26 cellular contexts compared by ENCODE assay signal in the genomic region with DNA sequence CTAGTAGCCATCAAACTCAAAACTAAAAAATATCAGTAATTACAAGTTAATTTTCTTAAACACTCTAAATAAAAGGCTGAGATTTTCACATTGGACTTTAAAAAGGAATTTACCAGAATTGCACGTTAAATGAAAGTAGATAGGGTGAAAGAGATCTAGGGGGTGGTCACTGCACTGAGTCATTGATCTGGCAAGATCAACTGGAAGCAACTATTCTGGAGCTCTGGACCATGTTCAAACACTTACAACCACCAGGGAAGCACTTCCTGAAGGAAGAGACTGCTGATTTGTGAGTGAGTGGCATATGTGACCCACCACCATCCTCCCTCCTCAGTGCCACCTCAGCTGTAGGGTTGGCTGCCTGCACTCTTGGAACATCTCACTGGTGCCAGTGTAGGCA.
A peak's percentile ranks its signal among the peaks of the same experiment; 100 is the strongest.
DNase-seq lines count a peak whose midpoint lies in the region; ATAC-seq, FAIRE-seq and TF ChIP-seq lines count a peak whose summit lies in the region.
"Had no signal": no experiment of that assay in that cellular context is flagged by ENCODE, and none has a peak within 500 bp of the region (broad histone marks: within the 10 kb centered on the region; RNA-seq: fewer than 3 reads in every experiment).

No MANE protein-coding gene starts in this region.

- no peaks in the 10 kb centered on the region for H3K27me3 Mint-ChIP-seq in type B pancreatic cell
- H3K27me3 Mint-ChIP-seq in activated CD8-positive, alpha-beta T cell treated with anti-CD3 and anti-CD28 coated beads for 36 hours = no peaks in the 10 kb centered on the region
- H3K27me3 Mint-ChIP-seq: CD4-positive, alpha-beta memory T cell had no signal

- H3K27ac Mint-ChIP-seq in type B pancreatic cell = no peak overlapping the region
- no peak overlapping the region for H3K27ac Mint-ChIP-seq in activated CD8-positive, alpha-beta T cell treated with anti-CD3 and anti-CD28 coated beads for 36 hours
- H3K27ac Mint-ChIP-seq: CD4-positive, alpha-beta memory T cell had no signal

- TF ChIP-seq EP300 in A549 (IDR thresholded peaks at IDR 0.05) = no peak

- peaks cover 7% of the 10 kb centered on the region for H3K9me3 Mint-ChIP-seq in type B pancreatic cell
- H3K9me3 Mint-ChIP-seq in activated CD8-positive, alpha-beta T cell treated with anti-CD3 and anti-CD28 coated beads for 36 hours = no peaks in the 10 kb centered on the region

- no peaks in the 10 kb centered on the region for H3K4me1 Mint-ChIP-seq in type B pancreatic cell (ENCODE audit: unreplicated experiment)
- no peaks in the 10 kb centered on the region for H3K4me1 Mint-ChIP-seq in activated CD8-positive, alpha-beta T cell treated with anti-CD3 and anti-CD28 coated beads for 36 hours (ENCODE audit: low read depth)
- H3K4me1 Mint-ChIP-seq: CD4-positive, alpha-beta memory T cell had no signal

- FAIRE-seq in A549 (lab: Jason Lieb, UNC) = no peak
- FAIRE-seq: GM12891 had no signal

- H3K4me3 ChIP-seq in A549 (no peak overlapping the region), astrocyte of the spinal cord (ENCODE audit: low read depth, low read length) (no peak overlapping the region)
- H3K4me3 ChIP-seq: BLaER1 treated with 17β-estradiol and CSF1 and Interleukin-3, amounts not matched to agents 10 nM and 100 nM; HAP-1; Peyer's patch; SJCRH30 had no signal

- in situ Hi-C loops in astrocyte of the spinal cord (cut with HindIII; ENCODE audit: low sequenced_read_pairs) = no loop called here

- H3K36me3 Mint-ChIP-seq in type B pancreatic cell = no peaks in the 10 kb centered on the region
- H3K36me3 Mint-ChIP-seq in activated CD8-positive, alpha-beta T cell treated with anti-CD3 and anti-CD28 coated beads for 36 hours (ENCODE audit: low read depth) = no peaks in the 10 kb centered on the region
- H3K36me3 Mint-ChIP-seq: CD4-positive, alpha-beta memory T cell had no signal

- H3K4me3 Mint-ChIP-seq in type B pancreatic cell = no peak overlapping the region
- H3K4me3 Mint-ChIP-seq in activated CD8-positive, alpha-beta T cell treated with anti-CD3 and anti-CD28 coated beads for 36 hours = no peak overlapping the region
- H3K4me3 Mint-ChIP-seq: CD4-positive, alpha-beta memory T cell had no signal

- POLR2A ChIA-PET in A549 (lab: Yijun Ruan, JAX) = no interaction called here
- POLR2A ChIA-PET in activated CD8-positive, alpha-beta T cell treated with anti-CD3 and anti-CD28 coated beads for 36 hours (lab: Charles Lee) = interaction anchor here (1.0 kb wide), 1 partner anchor 35 kb away, joined by 3 read pairs; no protein-coding TSS in a partner anchor

- DNase-seq in A549 (ENCODE audit: low read depth in 1 of 2, low spot score in 1 of 2) (no peak), M059J (ENCODE audit: low read depth) (peak; percentile 18), astrocyte of the spinal cord (ENCODE audit: low read depth, low spot score) (peak; percentile 21), iris pigment epithelial cell (ENCODE audit: low read depth) (peak; percentile 27), type B pancreatic cell (ENCODE audit: extremely low spot score, unreplicated experiment) (no peak), 8988T (no peak)
- no peak for DNase-seq in activated CD8-positive, alpha-beta T cell treated with anti-CD3 and anti-CD28 coated beads for 36 hours
- DNase-seq: Caco-2; CD4-positive, alpha-beta memory T cell; DMS 273 treated with DMSO at 0.1 percent for 48 hours; DMS79 treated with DMSO at 0.1 percent for 48 hours; MV-4-11; NCI-H1105 treated with DMSO at 0.1 percent for 48 hours; NCI-H1694; NCI-H2081; NCI-H2171; NCI-H345; NCI-H524 treated with DMSO at 0.1 percent for 48 hours; NCI-H82; Peyer's patch; SJCRH30 had no signal

- H3K4me1 ChIP-seq in A549 = no peaks in the 10 kb centered on the region
- H3K4me1 ChIP-seq: Caco-2, HAP-1, Peyer's patch had no signal

- intact Hi-C loops in activated CD8-positive, alpha-beta T cell treated with anti-CD3 and anti-CD28 coated beads for 36 hours (cut with micrococcal nuclease) = no loop called here

- 88% methylated on average over 1 of the region's 1 CpG for WGBS in A549 (ENCODE audit: missing lambda C conversion rate)

- peak; percentile 30 to 39; a peak in 2 of 6 replicates for ATAC-seq in A549
- ATAC-seq in activated CD8-positive, alpha-beta T cell treated with anti-CD3 and anti-CD28 coated beads for 36 hours = no peak

- no peak for TF ChIP-seq POLR2A in A549 (IDR thresholded peaks at IDR 0.05; ENCODE audit: low read length)

- CTCF ChIA-PET in A549 (lab: Yijun Ruan, JAX) = interaction anchor here (0.7 to 1.3 kb wide), 3 partner anchors 19 to 1720 kb away, joined by 3 to 4 read pairs (median 3); no protein-coding TSS in a partner anchor
- CTCF ChIA-PET in activated CD8-positive, alpha-beta T cell treated with anti-CD3 and anti-CD28 coated beads for 36 hours (lab: Charles Lee) = no interaction called here

- H3K4me2 ChIP-seq in A549 = no peak overlapping the region
- H3K4me2 ChIP-seq: KMS-11 had no signal

- H3K9me3 ChIP-seq in A549 = no peaks in the 10 kb centered on the region
- H3K9me3 ChIP-seq: Caco-2, Peyer's patch, SJCRH30 had no signal

- TF ChIP-seq RAD21 in A549 (conservative IDR thresholded peaks at IDR 0.05 in 1 of 2, IDR thresholded peaks at IDR 0.05 in 1 of 2) = no peak

- TF ChIP-seq CTCF in A549 (IDR thresholded peaks at IDR 0.05) = no peak
- TF ChIP-seq CTCF in astrocyte of the spinal cord (IDR thresholded peaks at IDR 0.05; ENCODE audit: low read depth, low read length) = no peak
- no peak for TF ChIP-seq CTCF in type B pancreatic cell (conservative IDR thresholded peaks at IDR 0.05)
- TF ChIP-seq CTCF in activated CD8-positive, alpha-beta T cell treated with anti-CD3 and anti-CD28 coated beads for 36 hours (IDR thresholded peaks at IDR 0.05) = no peak

- H3K27ac ChIP-seq in A549 = no peak overlapping the region
- H3K27ac ChIP-seq: BLaER1 treated with 17β-estradiol and CSF1 and Interleukin-3, amounts not matched to agents 10 nM and 100 nM; HL-60; KMS-11; Peyer's patch; SJCRH30 had no signal

TF ChIP-seq in A549, 52 proteins besides CTCF, POLR2A, EP300 and RAD21:
- TF ChIP-seq POLR2AphosphoS2 (conservative IDR thresholded peaks at IDR 0.05; ENCODE audit: low read length) (no peak), JUNB (IDR thresholded peaks at IDR 0.05) (no peak), ZNF302 (CRISPR knock-in tag; IDR thresholded peaks at IDR 0.05) (no peak), ZFP36 (IDR thresholded peaks at IDR 0.05; ENCODE audit: borderline replicate concordance, partially characterized antibody) (no peak), JUN (IDR thresholded peaks at IDR 0.05) (no peak)
- TF ChIP-seq, protein P1, sequence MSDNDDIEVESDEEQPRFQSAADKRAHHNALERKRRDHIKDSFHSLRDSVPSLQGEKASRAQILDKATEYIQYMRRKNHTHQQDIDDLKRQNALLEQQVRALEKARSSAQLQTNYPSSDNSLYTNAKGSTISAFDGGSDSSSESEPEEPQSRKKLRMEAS (IDR thresholded peaks at IDR 0.05) = no peak

Comparison
In these comparisons a context has a peak if more than half of its experiments do, and no peak if none do; other contexts are left out.
1. DNase-seq: peak in M059J (single experiment), astrocyte of the spinal cord (single experiment) and iris pigment epithelial cell (single experiment); none in A549 (0 of 2), type B pancreatic cell (single experiment), activated CD8-positive, alpha-beta T cell treated with anti-CD3 and anti-CD28 coated beads for 36 hours (single experiment) and 8988T (single experiment).